Comparison of ENCODE assay signal across 8 cellular contexts in the genomic region with DNA sequence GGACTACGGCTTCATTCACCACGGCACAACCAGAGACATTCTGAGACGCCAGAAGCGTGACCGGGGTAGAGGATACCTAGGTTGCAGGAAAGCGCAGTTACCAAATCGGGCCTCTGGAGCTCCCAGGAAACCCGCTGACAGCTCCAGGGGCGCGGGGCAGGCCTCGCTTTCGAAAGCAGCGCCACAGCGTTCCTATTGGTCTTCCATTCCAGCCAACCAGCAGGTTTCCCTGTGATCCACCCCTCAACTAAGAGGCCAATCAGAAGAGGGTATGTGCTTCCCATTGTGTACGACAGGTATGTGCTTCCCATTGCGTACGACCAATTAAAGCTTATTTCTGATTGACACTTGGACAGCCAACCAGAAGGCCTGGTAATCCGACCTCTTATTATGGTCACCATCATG. TPM values are rescaled to one million over a fixed set of nuclear protein-coding genes. Genes with fewer than 3 reads are reported as not detected.
A peak's percentile ranks its signal among the peaks of the same experiment; 100 is the strongest.
DNase-seq lines count a peak whose midpoint lies in the region; ATAC-seq, FAIRE-seq and TF ChIP-seq lines count a peak whose summit lies in the region.

No MANE protein-coding gene starts in this region.

- POLR2A ChIA-PET in K562 (lab: Yijun Ruan, JAX), result interaction anchor here (0.8 kb wide), 1 partner anchor 14 kb away, joined by 3 read pairs; a partner anchor contains a TSS

- H3K79me2 ChIP-seq in K562 (ENCODE audit: control insufficient read depth, insufficient read depth, low read length), result no peaks in the 10 kb centered on the region

- in situ Hi-C loops in K562 (cut with MboI), result no loop called here

- no TSS peak for BruUV-seq in K562 (replicated peaks; lab: Mats Ljungman, UMichigan)

- DNase-seq in K562 (ENCODE audit: extremely low read depth in 1 of 4, low spot score in 3 of 4) (no peak), lung microvascular endothelial cell (ENCODE audit: low read depth in 2 of 2) (peak; percentile 48 to 79), NCI-H1092 (lab: John Stamatoyannopoulos, UW) (no peak), NCI-H2227 treated with DMSO at 0.1 percent for 48 hours (lab: John Stamatoyannopoulos, UW) (no peak), DMS 273 (lab: John Stamatoyannopoulos, UW; ENCODE audit: unreplicated experiment) (no peak)
- DNase-seq in stimulated activated CD4-positive, alpha-beta T cell treated with anti-CD3 and anti-CD28 coated beads, Interleukin-1b, Interleukin-23, amount 100 ng/mL, for 48 hours, result no peak

- no peak for TF ChIP-seq EP300 in K562 (IDR thresholded peaks at IDR 0.05; ENCODE audit: low read length)

- H3K4me1 ChIP-seq in K562 (replicated peaks in 1 of 2; ENCODE audit: control insufficient read depth in 2 of 2, insufficient read depth in 2 of 2, low read length in 2 of 2), result no peaks in the 10 kb centered on the region; a peak in 2 of 5 replicates

- CTCF ChIA-PET in K562 (lab: Yijun Ruan, JAX; ENCODE audit: low intra/inter-chr PET ratio), result no interaction called here

- H3K4me3 ChIP-seq in K562, result no peak overlapping the region

- no peak overlapping the region for H3K9ac ChIP-seq in K562 (ENCODE audit: insufficient read depth in 1 of 2, low read depth in 2 of 2, low read length in 2 of 2)

- TF ChIP-seq RAD21 in K562 (CRISPR knock-in tag; conservative IDR thresholded peaks at IDR 0.05 in 1 of 2, IDR thresholded peaks at IDR 0.05 in 1 of 2), result no peak

- H3K9me1 ChIP-seq in K562 (ENCODE audit: control insufficient read depth, insufficient read depth, low read length), result no peaks in the 10 kb centered on the region

- H3K4me2 ChIP-seq in K562 (ENCODE audit: insufficient read depth, low read length), result no peak overlapping the region

- ATAC-seq in GM18508 (IDR thresholded peaks at IDR 0.05; ENCODE audit: insufficient read depth, unreplicated experiment), result peak; percentile 96
- ATAC-seq in HG02852 (IDR thresholded peaks at IDR 0.05; ENCODE audit: unreplicated experiment), result peak; percentile 95
- no peak for ATAC-seq in K562

- H3K9me3 ChIP-seq in K562 (replicated peaks; ENCODE audit: control insufficient read depth, insufficient read depth, low read depth, low read length), result no peaks in the 10 kb centered on the region

- H4K20me1 ChIP-seq in K562 (replicated peaks; ENCODE audit: control insufficient read depth, insufficient read depth, low read length), result no peaks in the 10 kb centered on the region

- H2AFZ ChIP-seq in K562 (ENCODE audit: low read depth, low read length), result no peak overlapping the region

- H3K27me3 ChIP-seq in K562 (ENCODE audit: control insufficient read depth in 2 of 2, insufficient read depth in 2 of 2, low read length in 2 of 2), result no peaks in the 10 kb centered on the region

- 97% methylated on average over 18 of the region's 18 CpGs for WGBS in K562 (ENCODE audit: insufficient coverage, low coverage, missing lambda C conversion rate)

- no peak overlapping the region for H3K27ac ChIP-seq in K562 (ENCODE audit: extremely low read depth, low read depth, low read length)

- intact Hi-C loops in K562 (cut with micrococcal nuclease), result no loop called here

- TF ChIP-seq POLR2A in K562 (conservative IDR thresholded peaks at IDR 0.05), result no peak

- FAIRE-seq in K562 (lab: Jason Lieb, UNC), result no peak

- peaks cover 7% of the 10 kb centered on the region; the same call in 1 of the 3 replicates for H3K36me3 ChIP-seq in K562 (ENCODE audit: control insufficient read depth, insufficient read depth, low read length)

- no peak for TF ChIP-seq CTCF in K562 (IDR thresholded peaks at IDR 0.05 in 2 of 3, conservative IDR thresholded peaks at IDR 0.05 in 1 of 3; ENCODE audit: insufficient read depth in 2 of 3, low read depth in 1 of 3, low read length in 3 of 3)

RNA-seq across cellular contexts. Expression of a gene that starts 14.9 kb away (rescaled TPM):
- 10.9 and 11.1 TPM in 2 replicates for total RNA-seq in K562 (2011; cell fraction: chromatin; rRNA removed; ENCODE audit: low replicate concordance)
- 10.4 and 13.5 TPM in 2 replicates for total RNA-seq in K562 (2011; cell fraction: nucleolus; rRNA removed)
- 18.4 and 22.7 TPM in 2 replicates for total RNA-seq in K562 (2011; cell fraction: nucleoplasm; rRNA removed)
- total RNA-seq in K562 (2014; rRNA removed), result 28.1 and 34.2 TPM in 2 replicates
- total RNA-seq in K562 (2014; rRNA removed; fragmentation: Illumina TruSeq; extraction: Trizol), result 37.1 and 38.4 TPM in 2 replicates
- 35.3 and 37.8 TPM in 2 replicates for total RNA-seq in K562 (2015; rRNA removed; fragmentation: Illumina TruSeq; extraction: Trizol)
- total RNA-seq in K562 (2021), result 47.7 and 50.3 TPM in 2 replicates
- polyA plus RNA-seq in K562 (2011; rRNA removed), result 32.7 and 47.6 TPM in 2 replicates
- 37.4 and 46.1 TPM in 2 replicates for polyA plus RNA-seq in K562 (2011; cell fraction: cytosol; rRNA removed)
- 13.1 and 13.2 TPM in 2 replicates for polyA plus RNA-seq in K562 (2011; cell fraction: nucleus; rRNA removed)
- 38.1 and 39.5 TPM in 2 replicates for polyA plus RNA-seq in K562 (2012)
- polyA plus RNA-seq in K562 (2014; fragmentation: Illumina TruSeq; extraction: Trizol), result 37.2 and 43.8 TPM in 2 replicates
- polyA plus RNA-seq in K562 (2014; fragmentation: Nextera tagmentation; extraction: Ambion mirVana), result 10 to 100 TPM; 12.7 to 13.9 TPM
- 35.5 and 43.4 TPM in 2 replicates for polyA plus RNA-seq in K562 (2014; rRNA removed)
- 21.5 and 29.9 TPM in 2 replicates for polyA minus RNA-seq in K562 (2011; rRNA and poly(A)+ RNA removed)
- polyA minus RNA-seq in K562 (2011; cell fraction: cytosol; rRNA and poly(A)+ RNA removed), result 18.7 and 29.2 TPM in 2 replicates
- polyA minus RNA-seq in K562 (2011; cell fraction: nucleus; rRNA and poly(A)+ RNA removed), result 5.1 and 8.2 TPM in 2 replicates
- total RNA-seq in lung microvascular endothelial cell, result 62.3 and 76.6 TPM in 2 replicates

RNA-seq across cellular contexts. Expression of a gene that starts 42.4 kb away (rescaled TPM):
- 3.0 and 4.6 TPM in 2 replicates for total RNA-seq in K562 (2011; cell fraction: chromatin; rRNA removed; ENCODE audit: low replicate concordance)
- 2.6 and 3.7 TPM in 2 replicates for total RNA-seq in K562 (2011; cell fraction: nucleolus; rRNA removed)
- 3.4 and 4.9 TPM in 2 replicates for total RNA-seq in K562 (2011; cell fraction: nucleoplasm; rRNA removed)
- total RNA-seq in K562 (2014; rRNA removed) (11.5 and 12.8 TPM in 2 replicates), K562 (2014; rRNA removed; fragmentation: Illumina TruSeq; extraction: Trizol) (7.6 and 8.7 TPM in 2 replicates), K562 (2015; rRNA removed; fragmentation: Illumina TruSeq; extraction: Trizol) (6.4 and 8.5 TPM in 2 replicates), K562 (2021) (23.6 and 26.6 TPM in 2 replicates), lung microvascular endothelial cell (5.2 and 11.7 TPM in 2 replicates)
- polyA plus RNA-seq in K562 (2011; rRNA removed) (5.7 and 6.0 TPM in 2 replicates), K562 (2014; fragmentation: Illumina TruSeq; extraction: Trizol) (18.5 and 19.1 TPM in 2 replicates), K562 (2014; fragmentation: Nextera tagmentation; extraction: Ambion mirVana) (under 1 TPM; 0.13 to 0.14 TPM), K562 (2014; rRNA removed) (11.0 and 12.8 TPM in 2 replicates)
- 8.8 and 15.6 TPM in 2 replicates for polyA plus RNA-seq in K562 (2011; cell fraction: cytosol; rRNA removed)
- 4.5 and 8.3 TPM in 2 replicates for polyA plus RNA-seq in K562 (2011; cell fraction: nucleus; rRNA removed)
- polyA plus RNA-seq in K562 (2012), result 11.1 and 14.8 TPM in 2 replicates
- polyA minus RNA-seq in K562 (2011; rRNA and poly(A)+ RNA removed), result 2.8 TPM in 2 replicates
- 5.7 and 7.5 TPM in 2 replicates for polyA minus RNA-seq in K562 (2011; cell fraction: cytosol; rRNA and poly(A)+ RNA removed)
- 1.1 and 1.9 TPM in 2 replicates for polyA minus RNA-seq in K562 (2011; cell fraction: nucleus; rRNA and poly(A)+ RNA removed)

RNA-seq across cellular contexts. Expression of a gene that starts 53.3 kb away (rescaled TPM):
- 2.9 and 8.8 TPM in 2 replicates for total RNA-seq in K562 (2011; cell fraction: chromatin; rRNA removed; ENCODE audit: low replicate concordance)
- total RNA-seq in K562 (2011; cell fraction: nucleolus; rRNA removed), result 2.9 and 4.3 TPM in 2 replicates
- 3.2 and 7.9 TPM in 2 replicates for total RNA-seq in K562 (2011; cell fraction: nucleoplasm; rRNA removed)
- total RNA-seq in K562 (2014; rRNA removed) (2.9 and 3.1 TPM in 2 replicates), K562 (2014; rRNA removed; fragmentation: Illumina TruSeq; extraction: Trizol) (2.4 and 3.0 TPM in 2 replicates), K562 (2015; rRNA removed; fragmentation: Illumina TruSeq; extraction: Trizol) (1.8 and 2.6 TPM in 2 replicates), K562 (2021) (1.8 and 2.0 TPM in 2 replicates), lung microvascular endothelial cell (not detected in 2 replicates)
- polyA plus RNA-seq in K562 (2011; rRNA removed) (0.77 and 1.9 TPM in 2 replicates), K562 (2014; fragmentation: Illumina TruSeq; extraction: Trizol) (1.4 TPM in 2 replicates), K562 (2014; fragmentation: Nextera tagmentation; extraction: Ambion mirVana) (1 to 10 TPM; 6.8 to 8.4 TPM), K562 (2014; rRNA removed) (0.36 and 3.9 TPM in 2 replicates)
- 0.45 and 0.94 TPM in 2 replicates for polyA plus RNA-seq in K562 (2011; cell fraction: cytosol; rRNA removed)
- 2.4 TPM in 2 replicates for polyA plus RNA-seq in K562 (2011; cell fraction: nucleus; rRNA removed)
- 1.2 and 3.5 TPM in 2 replicates for polyA plus RNA-seq in K562 (2012)
- polyA minus RNA-seq in K562 (2011; rRNA and poly(A)+ RNA removed), result 0.88 TPM in 1 of 2 replicates, not detected in the other
- polyA minus RNA-seq in K562 (2011; cell fraction: cytosol; rRNA and poly(A)+ RNA removed), result not detected in 2 replicates
- polyA minus RNA-seq in K562 (2011; cell fraction: nucleus; rRNA and poly(A)+ RNA removed), result 2.0 TPM in 1 of 2 replicates, not detected in the other

RNA-seq across cellular contexts. Expression of a gene that starts 58.2 kb away (rescaled TPM):
- 48.6 and 70.4 TPM in 2 replicates for total RNA-seq in K562 (2011; cell fraction: chromatin; rRNA removed; ENCODE audit: low replicate concordance)
- total RNA-seq in K562 (2011; cell fraction: nucleolus; rRNA removed), result 91.1 and 92.7 TPM in 2 replicates
- total RNA-seq in K562 (2011; cell fraction: nucleoplasm; rRNA removed), result 80.5 and 94.1 TPM in 2 replicates
- total RNA-seq in K562 (2014; rRNA removed), result 5.5 and 7.5 TPM in 2 replicates
- 9.7 and 11.4 TPM in 2 replicates for total RNA-seq in K562 (2014; rRNA removed; fragmentation: Illumina TruSeq; extraction: Trizol)
- total RNA-seq in K562 (2015; rRNA removed; fragmentation: Illumina TruSeq; extraction: Trizol), result 6.1 and 7.5 TPM in 2 replicates
- total RNA-seq in K562 (2021), result 18.0 and 19.7 TPM in 2 replicates
- polyA plus RNA-seq in K562 (2011; rRNA removed), result 43.0 and 55.4 TPM in 2 replicates
- 91.9 and 138 TPM in 2 replicates for polyA plus RNA-seq in K562 (2011; cell fraction: cytosol; rRNA removed)
- polyA plus RNA-seq in K562 (2011; cell fraction: nucleus; rRNA removed), result 29.1 and 32.6 TPM in 2 replicates
- 17.7 and 27.6 TPM in 2 replicates for polyA plus RNA-seq in K562 (2012)
- 45.8 and 52.7 TPM in 2 replicates for polyA plus RNA-seq in K562 (2014; fragmentation: Illumina TruSeq; extraction: Trizol)
- 10 to 100 TPM; 17.4 to 27.4 TPM for polyA plus RNA-seq in K562 (2014; fragmentation: Nextera tagmentation; extraction: Ambion mirVana)
- 23.9 and 25.8 TPM in 2 replicates for polyA plus RNA-seq in K562 (2014; rRNA removed)
- polyA minus RNA-seq in K562 (2011; rRNA and poly(A)+ RNA removed), result 26.0 and 31.9 TPM in 2 replicates
- 13.8 and 14.3 TPM in 2 replicates for polyA minus RNA-seq in K562 (2011; cell fraction: cytosol; rRNA and poly(A)+ RNA removed)
- 5.9 and 9.1 TPM in 2 replicates for polyA minus RNA-seq in K562 (2011; cell fraction: nucleus; rRNA and poly(A)+ RNA removed)
- not detected in 2 replicates for total RNA-seq in lung microvascular endothelial cell

Comparison
In these comparisons a context has a peak if more than half of its experiments do, and no peak if none do; other contexts are left out.
1. DNase-seq: peak in lung microvascular endothelial cell (2 of 2); none in K562 (0 of 4), NCI-H1092 (single experiment), stimulated activated CD4-positive, alpha-beta T cell treated with anti-CD3 and anti-CD28 coated beads, Interleukin-1b, Interleukin-23, amount 100 ng/mL, for 48 hours (single experiment), NCI-H2227 treated with DMSO at 0.1 percent for 48 hours (single experiment) and DMS 273 (single experiment).